In the genomic region with DNA sequence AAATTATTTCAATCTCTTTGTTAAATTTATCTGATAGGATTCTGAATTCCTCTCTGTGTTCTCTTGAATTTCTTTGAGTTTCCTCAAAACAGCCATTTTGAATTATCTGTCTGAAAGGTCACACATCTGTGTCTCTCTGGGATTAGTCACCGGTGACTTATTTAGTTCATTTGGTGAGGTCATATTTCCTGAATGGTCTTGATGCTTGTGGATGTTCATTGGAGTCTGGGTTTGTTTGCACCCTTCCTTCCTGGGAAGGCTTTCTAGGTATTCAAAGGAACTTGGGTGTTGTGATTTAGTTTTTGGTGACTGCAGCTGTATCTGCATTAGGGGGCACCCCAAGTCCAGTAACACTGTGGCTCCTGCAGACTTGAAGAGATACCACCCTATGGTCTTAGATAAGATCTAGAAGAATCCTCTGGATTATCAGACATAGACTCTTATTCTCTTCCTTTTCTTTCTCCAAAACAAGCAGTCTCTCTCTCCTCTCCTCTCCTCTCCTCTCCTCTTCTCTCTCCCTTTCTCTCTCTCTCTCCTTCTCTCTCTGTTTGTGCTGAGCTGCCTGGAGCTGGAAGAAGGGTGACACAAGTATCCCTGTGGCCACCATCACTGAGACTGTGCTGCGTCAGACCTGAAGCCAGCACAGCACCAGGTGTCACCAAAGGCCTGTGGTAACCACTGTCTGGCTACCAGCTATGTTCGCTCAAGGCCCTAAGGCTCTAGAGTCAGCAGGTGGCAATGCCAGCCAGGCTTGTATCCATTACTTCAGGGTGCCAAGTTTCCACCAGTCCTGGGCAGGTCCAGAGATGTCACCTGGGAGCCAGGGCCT, we compare ENCODE assay signal across 1 cellular context.
TF ChIP-seq lines count a peak whose summit lies in the region.

No MANE protein-coding gene starts in this region.

TF ChIP-seq in liver, 16 proteins besides CTCF, POLR2A, EP300 and RAD21:
- TF ChIP-seq JUND (IDR thresholded peaks at IDR 0.05) (no peak), GABPA (IDR thresholded peaks at IDR 0.05 in 1 of 2, conservative IDR thresholded peaks at IDR 0.05 in 1 of 2) (no peak), HNF4G (IDR thresholded peaks at IDR 0.05) (no peak), NR2F2 (IDR thresholded peaks at IDR 0.05) (no peak), FOXA2 (IDR thresholded peaks at IDR 0.05) (no peak), SP1 (IDR thresholded peaks at IDR 0.05) (no peak), YY1 (IDR thresholded peaks at IDR 0.05) (no peak), HNF4A (conservative IDR thresholded peaks at IDR 0.05) (no peak)
- TF ChIP-seq, protein P1, sequence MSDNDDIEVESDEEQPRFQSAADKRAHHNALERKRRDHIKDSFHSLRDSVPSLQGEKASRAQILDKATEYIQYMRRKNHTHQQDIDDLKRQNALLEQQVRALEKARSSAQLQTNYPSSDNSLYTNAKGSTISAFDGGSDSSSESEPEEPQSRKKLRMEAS (IDR thresholded peaks at IDR 0.05): no peak
- TF ChIP-seq, protein P2, sequence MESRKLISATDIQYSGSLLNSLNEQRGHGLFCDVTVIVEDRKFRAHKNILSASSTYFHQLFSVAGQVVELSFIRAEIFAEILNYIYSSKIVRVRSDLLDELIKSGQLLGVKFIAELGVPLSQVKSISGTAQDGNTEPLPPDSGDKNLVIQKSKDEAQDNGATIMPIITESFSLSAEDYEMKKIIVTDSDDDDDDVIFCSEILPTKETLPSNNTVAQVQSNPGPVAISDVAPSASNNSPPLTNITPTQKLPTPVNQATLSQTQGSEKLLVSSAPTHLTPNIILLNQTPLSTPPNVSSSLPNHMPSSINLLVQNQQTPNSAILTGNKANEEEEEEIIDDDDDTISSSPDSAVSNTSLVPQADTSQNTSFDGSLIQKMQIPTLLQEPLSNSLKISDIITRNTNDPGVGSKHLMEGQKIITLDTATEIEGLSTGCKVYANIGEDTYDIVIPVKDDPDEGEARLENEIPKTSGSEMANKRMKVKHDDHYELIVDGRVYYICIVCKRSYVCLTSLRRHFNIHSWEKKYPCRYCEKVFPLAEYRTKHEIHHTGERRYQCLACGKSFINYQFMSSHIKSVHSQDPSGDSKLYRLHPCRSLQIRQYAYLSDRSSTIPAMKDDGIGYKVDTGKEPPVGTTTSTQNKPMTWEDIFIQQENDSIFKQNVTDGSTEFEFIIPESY (IDR thresholded peaks at IDR 0.05): no peak
- TF ChIP-seq, protein P3, sequence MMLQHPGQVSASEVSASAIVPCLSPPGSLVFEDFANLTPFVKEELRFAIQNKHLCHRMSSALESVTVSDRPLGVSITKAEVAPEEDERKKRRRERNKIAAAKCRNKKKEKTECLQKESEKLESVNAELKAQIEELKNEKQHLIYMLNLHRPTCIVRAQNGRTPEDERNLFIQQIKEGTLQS (IDR thresholded peaks at IDR 0.05): no peak
